14 cellular contexts compared by ENCODE assay signal in the genomic region with DNA sequence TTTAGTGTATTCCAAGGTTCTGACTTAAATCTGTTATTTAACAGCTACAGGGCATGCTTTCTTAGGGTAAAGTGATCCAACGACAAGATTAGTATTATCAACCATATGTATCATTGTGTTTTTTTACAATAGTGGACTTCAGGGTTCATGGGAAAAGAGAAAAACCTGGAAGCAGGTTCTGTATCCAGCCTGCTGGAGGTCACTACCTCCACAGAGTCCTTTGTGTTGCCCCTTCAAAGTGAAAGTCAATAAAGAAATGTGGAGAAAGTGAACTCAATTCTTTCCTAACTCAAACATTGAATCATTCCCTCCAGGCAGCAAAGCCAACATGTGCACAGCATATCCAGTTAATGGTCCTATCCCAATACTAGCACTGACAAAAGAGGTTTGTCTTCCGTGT. TPM values are rescaled to one million over a fixed set of nuclear protein-coding genes. Genes with fewer than 3 reads are reported as not detected.
DNase-seq lines count a peak whose midpoint lies in the region; ATAC-seq and TF ChIP-seq lines count a peak whose summit lies in the region.
"Had no signal": no experiment of that assay in that cellular context is flagged by ENCODE, and none has a peak within 500 bp of the region (broad histone marks: within the 10 kb centered on the region; RNA-seq: fewer than 3 reads in every experiment).

No MANE protein-coding gene starts in this region.

- peaks cover 2% of the 10 kb centered on the region for H3K27me3 Mint-ChIP-seq in neural progenitor cell (ENCODE audit: insufficient read depth, low read depth)
- peaks cover 4% of the 10 kb centered on the region for H3K27me3 Mint-ChIP-seq in activated CD4-positive, alpha-beta T cell treated with anti-CD3 and anti-CD28 coated beads, Interleukin-2, amount 10 ng/mL, durations not matched to agents 7 days and 5 days

- H3K4me3 ChIP-seq in RWPE2 (ENCODE audit: severe bottlenecking), result no peak overlapping the region
- H3K4me3 ChIP-seq in sigmoid colon, result no peak overlapping the region
- no peak overlapping the region for H3K4me3 ChIP-seq in neural progenitor cell

- no peak overlapping the region for H3K27ac Mint-ChIP-seq in neural progenitor cell
- H3K27ac Mint-ChIP-seq in activated CD4-positive, alpha-beta T cell treated with anti-CD3 and anti-CD28 coated beads, Interleukin-2, amount 10 ng/mL, durations not matched to agents 7 days and 5 days, result no peak overlapping the region

- H3K4me1 ChIP-seq in RWPE2 (ENCODE audit: insufficient read depth, poor library complexity, severe bottlenecking) (no peaks in the 10 kb centered on the region), sigmoid colon (peaks cover 0 to 61% (median 43%) of the 10 kb centered on the region in 4 donors), neural progenitor cell (no peaks in the 10 kb centered on the region)
- H3K4me1 ChIP-seq: parathyroid adenoma had no signal

- H3K9me3 Mint-ChIP-seq in neural progenitor cell, result no peaks in the 10 kb centered on the region
- no peaks in the 10 kb centered on the region for H3K9me3 Mint-ChIP-seq in activated CD4-positive, alpha-beta T cell treated with anti-CD3 and anti-CD28 coated beads, Interleukin-2, amount 10 ng/mL, durations not matched to agents 7 days and 5 days

- POLR2A ChIA-PET in activated CD4-positive, alpha-beta T cell treated with anti-CD3 and anti-CD28 coated beads, Interleukin-2, amount 10 ng/mL, durations not matched to agents 7 days and 5 days (lab: Charles Lee), result no interaction called here

- TF ChIP-seq CTCF in RWPE2 (IDR thresholded peaks at IDR 0.05; ENCODE audit: poor library complexity, severe bottlenecking) (no peak), sigmoid colon (IDR thresholded peaks at IDR 0.05) (no peak), neural progenitor cell (IDR thresholded peaks at IDR 0.05) (no peak)

- H3K27me3 ChIP-seq in RWPE2 (ENCODE audit: insufficient read depth, poor library complexity, severe bottlenecking) (no peaks in the 10 kb centered on the region), sigmoid colon (no peaks in the 10 kb centered on the region), neural progenitor cell (no peaks in the 10 kb centered on the region)

- 68 to 71% methylated on average over 2 of the region's 2 CpGs for WGBS in sigmoid colon, 2 donors

- no peaks in the 10 kb centered on the region for H3K36me3 Mint-ChIP-seq in neural progenitor cell
- H3K36me3 Mint-ChIP-seq in activated CD4-positive, alpha-beta T cell treated with anti-CD3 and anti-CD28 coated beads, Interleukin-2, amount 10 ng/mL, durations not matched to agents 7 days and 5 days (ENCODE audit: low read depth), result no peaks in the 10 kb centered on the region

- no peak for TF ChIP-seq POLR2A in sigmoid colon (IDR thresholded peaks at IDR 0.05)

- ATAC-seq in RWPE2 (ENCODE audit: low read depth) (peak; percentile 70), left cardiac atrium (peak; percentile 33 to 59)

- intact Hi-C loops in left cardiac atrium (cut with DNase I) (no loop called here), sigmoid colon (cut with DNase I) (loop anchor here (5.0 kb wide), 1 partner anchor 41 kb away; no protein-coding TSS in a partner anchor)

- no peak overlapping the region for H3K9ac ChIP-seq in neural progenitor cell
- H3K9ac ChIP-seq: parathyroid adenoma had no signal

- no peaks in the 10 kb centered on the region for H3F3A ChIP-seq in neural progenitor cell (ENCODE audit: low read depth)

- CTCF ChIA-PET in activated CD4-positive, alpha-beta T cell treated with anti-CD3 and anti-CD28 coated beads, Interleukin-2, amount 10 ng/mL, durations not matched to agents 7 days and 5 days (lab: Charles Lee), result no interaction called here

- H3K36me3 ChIP-seq in RWPE2 (ENCODE audit: low read depth), result no peaks in the 10 kb centered on the region
- H3K36me3 ChIP-seq in sigmoid colon, result no peaks in the 10 kb centered on the region
- H3K36me3 ChIP-seq in neural progenitor cell, result no peaks in the 10 kb centered on the region

- H3K4me2 ChIP-seq in neural progenitor cell, result no peak overlapping the region

- H3K4me3 Mint-ChIP-seq in neural progenitor cell, result no peak overlapping the region
- no peak overlapping the region for H3K4me3 Mint-ChIP-seq in activated CD4-positive, alpha-beta T cell treated with anti-CD3 and anti-CD28 coated beads, Interleukin-2, amount 10 ng/mL, durations not matched to agents 7 days and 5 days

- no peak overlapping the region for H2AFZ ChIP-seq in neural progenitor cell (replicated peaks)
- H2AFZ ChIP-seq: parathyroid adenoma had no signal

- no peak for TF ChIP-seq EP300 in sigmoid colon (IDR thresholded peaks at IDR 0.05)

- no peaks in the 10 kb centered on the region for H4K20me1 ChIP-seq in neural progenitor cell (ENCODE audit: low read depth)

- H3K27ac ChIP-seq in RWPE2 (ENCODE audit: poor library complexity, severe bottlenecking) (no peak overlapping the region), sigmoid colon (peak overlapping the region in 3 of 4 donors; percentile 60 to 72 (median 64)), neural progenitor cell (no peak overlapping the region)
- H3K27ac ChIP-seq: parathyroid adenoma had no signal

- peaks cover 5% of the 10 kb centered on the region for H3K4me1 Mint-ChIP-seq in neural progenitor cell
- peaks cover 17% of the 10 kb centered on the region for H3K4me1 Mint-ChIP-seq in activated CD4-positive, alpha-beta T cell treated with anti-CD3 and anti-CD28 coated beads, Interleukin-2, amount 10 ng/mL, durations not matched to agents 7 days and 5 days

- no peaks in the 10 kb centered on the region for H3K79me2 ChIP-seq in neural progenitor cell (ENCODE audit: low read depth)
- H3K79me2 ChIP-seq: parathyroid adenoma had no signal

- no peaks in the 10 kb centered on the region for H3K9me3 ChIP-seq in RWPE2 (ENCODE audit: severe bottlenecking)
- no peaks in the 10 kb centered on the region for H3K9me3 ChIP-seq in sigmoid colon
- no peaks in the 10 kb centered on the region for H3K9me3 ChIP-seq in neural progenitor cell (ENCODE audit: low read depth)

- peak; percentile 40 for DNase-seq in GM03348 (ENCODE audit: low spot score)
- DNase-seq in RWPE2 (ENCODE audit: low spot score), result no peak
- DNase-seq in left cardiac atrium, result no peak
- DNase-seq in sigmoid colon, result no peak
- DNase-seq in neural progenitor cell (ENCODE audit: low spot score), result no peak
- no peak for DNase-seq in activated CD4-positive, alpha-beta T cell treated with anti-CD3 and anti-CD28 coated beads, Interleukin-2, amount 10 ng/mL, durations not matched to agents 7 days and 5 days
- DNase-seq in NCI-H1105 treated with DMSO at 0.1 percent for 48 hours (lab: John Stamatoyannopoulos, UW), result no peak
- no peak for DNase-seq in stimulated activated CD4-positive, alpha-beta T cell treated with anti-CD3 and anti-CD28 coated beads, Interleukin-15, amount 100 ng/mL, for 24 hours
- DNase-seq: activated CD4-positive, alpha-beta T cell treated with anti-CD3 and anti-CD28 coated beads, Interleukin-2, amount 50 U/mL, for 4 hours; GDM1; hippocampal formation; NCI-H1092 treated with DMSO at 0.1 percent for 48 hours; NCI-H446 treated with DMSO at 0.1 percent for 48 hours had no signal

RNA-seq across cellular contexts. Expression of a gene that starts 45.4 kb away (rescaled TPM):
- 10 to 100 TPM; 37.1 to 43.6 TPM for total RNA-seq in left cardiac atrium
- total RNA-seq in sigmoid colon, result 100 to 1,000 TPM; 105 to 133 (median 110) TPM
- polyA plus RNA-seq in sigmoid colon, result 10 to 100 TPM in 2 of 3 donors, 1 to 10 TPM in 1; 5.1 to 15.6 (median 11.9) TPM
- total RNA-seq in neural progenitor cell (ENCODE audit: low replicate concordance), result not detected in 2 replicates
- not detected for total RNA-seq in activated CD4-positive, alpha-beta T cell treated with anti-CD3 and anti-CD28 coated beads, Interleukin-2, amount 10 ng/mL, durations not matched to agents 7 days and 5 days

Comparison
In these comparisons a context has a peak if more than half of its experiments do, and no peak if none do; other contexts are left out.
1. H3K27ac ChIP-seq: peak in sigmoid colon (3 of 4); none in RWPE2 (single experiment) and neural progenitor cell (single experiment).
2. RNA of a gene that starts 45.4 kb away (total RNA-seq): 105 to 133 TPM in sigmoid colon and 37.1 to 43.6 TPM in left cardiac atrium; not detected in neural progenitor cell and not detected in activated CD4-positive, alpha-beta T cell treated with anti-CD3 and anti-CD28 coated beads, Interleukin-2, amount 10 ng/mL, durations not matched to agents 7 days and 5 days; every median in the first group is over 10 times any median in the second.